In the genomic region with DNA sequence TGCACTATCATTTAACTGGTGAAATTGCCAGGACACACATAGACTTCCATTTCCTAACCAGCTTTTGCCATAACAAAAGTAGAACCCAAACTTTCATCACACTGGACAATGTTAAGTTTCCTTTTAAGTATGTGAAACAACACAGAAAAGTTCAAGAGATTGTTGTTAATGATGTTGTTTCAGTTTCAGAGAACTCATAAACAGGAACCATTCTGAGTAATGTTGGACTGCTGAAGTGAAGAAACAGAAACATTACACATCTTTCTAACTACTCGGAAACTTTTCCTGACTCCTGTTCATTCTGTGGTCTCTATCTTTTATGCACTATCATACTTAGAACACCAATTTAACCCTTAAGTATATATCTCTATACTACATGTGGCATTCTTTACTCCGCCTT, we compare ENCODE assay signal across 22 cellular contexts.
DNase-seq lines count a peak whose midpoint lies in the region; ATAC-seq, FAIRE-seq and TF ChIP-seq lines count a peak whose summit lies in the region.
"Had no signal": no experiment of that assay in that cellular context is flagged by ENCODE, and none has a peak within 500 bp of the region (broad histone marks: within the 10 kb centered on the region; RNA-seq: fewer than 3 reads in every experiment).

No MANE protein-coding gene starts in this region.

- peak; percentile 82 for ATAC-seq in GM18498 (IDR thresholded peaks at IDR 0.05; ENCODE audit: unreplicated experiment)
- ATAC-seq in GM19455 (IDR thresholded peaks at IDR 0.05; ENCODE audit: unreplicated experiment), result peak; percentile 66
- peak; percentile 63 for ATAC-seq in HG03066 (IDR thresholded peaks at IDR 0.05; ENCODE audit: low read depth, unreplicated experiment)
- ATAC-seq in GM12878, result peak; percentile 94
- ATAC-seq in HG02588 (IDR thresholded peaks at IDR 0.05; ENCODE audit: unreplicated experiment), result no peak
- ATAC-seq: A549; activated CD8-positive, alpha-beta memory T cell treated with anti-CD3 and anti-CD28 coated beads, Interleukin-2, amount 10 ng/mL, durations not matched to agents 7 days and 5 days; naive thymus-derived CD4-positive, alpha-beta T cell had no signal

- no peaks in the 10 kb centered on the region for H3K79me2 ChIP-seq in GM12878 (ENCODE audit: control insufficient read depth, insufficient read depth, low read length)

- WGBS in GM12878 (ENCODE audit: insufficient coverage, insufficient replicate concordance, low lambda C conversion rate, missing lambda C conversion rate), result 50% methylated on average over 2 of the region's 2 CpGs

- DNase-seq in GM12878 (ENCODE audit: low read depth, low spot score) (peak; percentile 19), foreskin fibroblast (no peak), NCI-H2081 (lab: John Stamatoyannopoulos, UW) (no peak), ACHN (no peak)
- DNase-seq: activated CD4-positive, alpha-beta T cell treated with anti-CD3 and anti-CD28 coated beads, Interleukin-2, amount 10 ng/mL, durations not matched to agents 24 days and 14 days; activated CD8-positive, alpha-beta memory T cell treated with anti-CD3 and anti-CD28 coated beads, Interleukin-2, amount 10 ng/mL, durations not matched to agents 7 days and 5 days; activated naive CD8-positive, alpha-beta T cell treated with anti-CD3 and anti-CD28 coated beads for 36 hours; C1 segment of cervical spinal cord; effector CD4-positive, alpha-beta T cell; GOT3; KBM-7; naive thymus-derived CD4-positive, alpha-beta T cell; NCI-H1694 treated with DMSO at 0.1 percent for 48 hours; NCI-H345; spleen had no signal

- H3K4me2 ChIP-seq in GM12878 (ENCODE audit: control insufficient read depth, insufficient read depth), result no peak overlapping the region
- H3K4me2 ChIP-seq: A549 had no signal

- POLR2A ChIA-PET in GM12878 (lab: Charles Lee), result interaction anchor here (0.6 kb wide), 1 partner anchor 231 kb away, joined by 3 read pairs; no protein-coding TSS in a partner anchor

- H3K4me3 ChIP-seq in GM12878 (no peak overlapping the region), foreskin fibroblast (ENCODE audit: low read depth in 1 of 2, low read length in 2 of 2) (no peak overlapping the region)
- H3K4me3 ChIP-seq: A549, esophagus muscularis mucosa, SJSA1, spleen had no signal

- intact Hi-C loops in GM12878 (cut with micrococcal nuclease; ENCODE audit: unreplicated experiment), result no loop called here

- no peak overlapping the region for H3K27ac ChIP-seq in GM12878 (ENCODE audit: control insufficient read depth, insufficient read depth)
- H3K27ac ChIP-seq: A549, esophagus muscularis mucosa, SJSA1, spleen had no signal

- no peaks in the 10 kb centered on the region for H3K4me1 ChIP-seq in GM12878 (ENCODE audit: control insufficient read depth, insufficient read depth, low read length)
- H3K4me1 ChIP-seq: A549, esophagus muscularis mucosa, SJSA1 had no signal

- TF ChIP-seq RAD21 in GM12878 (IDR thresholded peaks at IDR 0.05; ENCODE audit: insufficient read depth, low read depth, low read length), result no peak

- FAIRE-seq in GM12878 (lab: Jason Lieb, UNC), result no peak
- FAIRE-seq: A549 had no signal

- H3K9me3 ChIP-seq in GM12878 (replicated peaks; ENCODE audit: control insufficient read depth, insufficient read depth, low read length), result no peaks in the 10 kb centered on the region
- H3K9me3 ChIP-seq: A549, esophagus muscularis mucosa, SJSA1, spleen had no signal

- no peaks in the 10 kb centered on the region for H4K20me1 ChIP-seq in GM12878 (ENCODE audit: control insufficient read depth, insufficient read depth)

- SMC1A ChIA-PET in GM12878 (lab: Charles Lee; ENCODE audit: uncharacterized antibody, unreplicated experiment), result no interaction called here

- no peak for TF ChIP-seq POLR2A in GM12878 (IDR thresholded peaks at IDR 0.05; ENCODE audit: low read depth, low read length)

- CTCF ChIA-PET in GM12878 (lab: Yijun Ruan, JAX), result no interaction called here

- no peak overlapping the region for H2AFZ ChIP-seq in GM12878 (ENCODE audit: control insufficient read depth, low read depth, low read length)

- H3K27me3 ChIP-seq in GM12878 (replicated peaks in 1 of 2; ENCODE audit: control insufficient read depth in 2 of 2, insufficient read depth in 2 of 2, low read length in 1 of 2), result no peaks in the 10 kb centered on the region
- H3K27me3 ChIP-seq: esophagus muscularis mucosa, SJSA1, spleen had no signal

- RAD21 ChIA-PET in GM12878 (lab: Charles Lee; ENCODE audit: unreplicated experiment), result no interaction called here

- in situ Hi-C loops in GM12878 (cut with MboI) (no loop called here), ACHN (cut with HindIII; ENCODE audit: low pct_ligation_motif_present, low pct_unique_long_range_greater_than_20kb, low sequenced_read_pairs) (no loop called here)

- no peaks in the 10 kb centered on the region for H3K36me3 ChIP-seq in GM12878 (ENCODE audit: control insufficient read depth in 2 of 2, insufficient read depth in 2 of 2, low read length in 1 of 2)
- H3K36me3 ChIP-seq: esophagus muscularis mucosa, SJSA1, spleen had no signal

- no peak for TF ChIP-seq EP300 in GM12878 (IDR thresholded peaks at IDR 0.05; ENCODE audit: borderline replicate concordance in 1 of 2, control insufficient read depth in 1 of 2, low read depth in 2 of 2, low read length in 2 of 2)

- H3K9ac ChIP-seq in GM12878 (ENCODE audit: control insufficient read depth, insufficient read depth, low read length), result no peak overlapping the region

- no TSS peak for BruUV-seq in GM12878 (replicated peaks; lab: Mats Ljungman, UMichigan)

- no peak for TF ChIP-seq CTCF in GM12878 (IDR thresholded peaks at IDR 0.05 in 2 of 3, conservative IDR thresholded peaks at IDR 0.05 in 1 of 3; ENCODE audit: control insufficient read depth in 2 of 3, extremely low read depth in 1 of 3, insufficient read depth in 1 of 3, low read depth in 3 of 3, low read length in 3 of 3)
- TF ChIP-seq CTCF in foreskin fibroblast (IDR thresholded peaks at IDR 0.05; ENCODE audit: low read depth, low read length), result no peak

TF ChIP-seq in GM12878, 131 proteins besides CTCF, POLR2A, EP300 and RAD21:
- no peak for TF ChIP-seq RBBP5 (conservative IDR thresholded peaks at IDR 0.05)
- TF ChIP-seq JUNB (IDR thresholded peaks at IDR 0.05), result peak; percentile 51
- TF ChIP-seq IKZF2 (IDR thresholded peaks at IDR 0.05), result peak; percentile 28 to 39; a peak in 1 of 4 replicates
